ENCODE assay signal across 8 cellular contexts in genomic region chr17:75904749-75905521, GRCh38.
A peak's percentile ranks its signal among the peaks of the same experiment; 100 is the strongest.
DNase-seq lines count a peak whose midpoint lies in the region; ATAC-seq lines count a peak whose summit lies in the region.

Gene MRPL38, minus strand, starts transcription at chr17:75904884. Its CDS starts 9 bp downstream, at chr17:75904875.

- H3K4me1 Mint-ChIP-seq in memory B cell, result peaks cover 5% of the 10 kb centered on the region

- peak within 1 kb of the TSS; percentile 94 for H3K4me3 Mint-ChIP-seq in memory B cell

- ATAC-seq in GM19467 (IDR thresholded peaks at IDR 0.05; ENCODE audit: unreplicated experiment) (peak; percentile 92), memory B cell (ENCODE audit: low read depth) (peak; percentile 96)

- no peaks in the 10 kb centered on the region for H3K27me3 Mint-ChIP-seq in memory B cell

- peaks cover 10% of the 10 kb centered on the region for H3K36me3 Mint-ChIP-seq in memory B cell

- DNase-seq in COLO668 (lab: John Stamatoyannopoulos, UW; ENCODE audit: unreplicated experiment) (peak; percentile 93), HS-5 (ENCODE audit: low read depth) (peak; percentile 73), NK-92 (lab: John Stamatoyannopoulos, UW; ENCODE audit: unreplicated experiment) (peak; percentile 40), memory B cell (ENCODE audit: low spot score in 2 of 2) (peak; percentile 97 to 99)
- peak; percentile 99 for DNase-seq in activated CD8-positive, alpha-beta memory T cell treated with anti-CD3 and anti-CD28 coated beads for 24 hours
- DNase-seq in effector CD8-positive, alpha-beta T cell (lab: John Stamatoyannopoulos, UW), result peak; percentile 81
- peak; percentile 86 for DNase-seq in stimulated activated CD8-positive, alpha-beta memory T cell treated with anti-CD3 and anti-CD28 coated beads, Interleukin-12 subunit alpha, Interleukin-12 subunit beta, amount 100 ng/mL, for 24 hours (ENCODE audit: extremely low read depth)

- H3K27ac Mint-ChIP-seq in memory B cell, result peak within 1 kb of the TSS; percentile 94

- H3K9me3 Mint-ChIP-seq in memory B cell, result no peaks in the 10 kb centered on the region

Comparison
In these comparisons a context has a peak if more than half of its experiments do, and no peak if none do; other contexts are left out.
1. Peak in every context shown above with its lines: DNase-seq and ATAC-seq.
2. DNase-seq: peak in every context shown above with its lines; median percentile 99 in activated CD8-positive, alpha-beta memory T cell treated with anti-CD3 and anti-CD28 coated beads for 24 hours; 98 in memory B cell; 93 in COLO668; 86 in stimulated activated CD8-positive, alpha-beta memory T cell treated with anti-CD3 and anti-CD28 coated beads, Interleukin-12 subunit alpha, Interleukin-12 subunit beta, amount 100 ng/mL, for 24 hours; 81 in effector CD8-positive, alpha-beta T cell; 73 in HS-5; 40 in NK-92.